8 cellular contexts compared by ENCODE assay signal in the genomic region with DNA sequence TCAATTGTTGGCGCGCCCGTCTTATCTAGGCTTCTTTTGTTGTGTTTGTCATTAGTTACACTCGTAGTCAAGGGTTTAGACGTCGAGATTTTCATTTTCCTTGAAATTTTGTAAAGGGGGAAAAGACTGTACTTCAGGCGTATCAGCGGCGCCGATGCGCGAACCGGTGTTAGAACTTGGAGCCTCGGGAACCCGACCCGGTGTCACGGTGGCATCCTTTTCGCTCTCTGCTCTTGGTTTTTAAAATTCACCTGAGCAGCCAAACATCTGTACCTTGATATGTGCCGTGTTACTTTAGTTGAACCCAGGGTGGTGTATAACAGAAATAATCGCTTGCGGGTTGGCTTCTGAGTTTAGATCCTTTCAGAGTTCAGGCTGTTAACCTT. TPM values are rescaled to one million over a fixed set of nuclear protein-coding genes. Genes with fewer than 3 reads are reported as not detected.
DNase-seq lines count a peak whose midpoint lies in the region; ATAC-seq and TF ChIP-seq lines count a peak whose summit lies in the region.

No MANE protein-coding gene starts in this region.

- ATAC-seq in mucosa of descending colon (no peak), HG03439 (IDR thresholded peaks at IDR 0.05; ENCODE audit: unreplicated experiment) (no peak)

- no peak for TF ChIP-seq CTCF in AG04450 (IDR thresholded peaks at IDR 0.05; ENCODE audit: low read depth, low read length)
- no peak for TF ChIP-seq CTCF in MCF 10A (IDR thresholded peaks at IDR 0.05; ENCODE audit: unreplicated experiment)
- no peak for TF ChIP-seq CTCF in mucosa of descending colon (IDR thresholded peaks at IDR 0.05)

- H3K36me3 Mint-ChIP-seq in MCF 10A (ENCODE audit: insufficient read depth, unreplicated experiment), result peaks cover 25% of the 10 kb centered on the region

- H3K4me3 ChIP-seq in AG04450 (ENCODE audit: low read depth, low read length) (peak overlapping the region; percentile 83), mucosa of descending colon (peak overlapping the region; percentile 97)
- H3K4me3 ChIP-seq in Jurkat, Clone E6-1 (ENCODE audit: low read length), result peak overlapping the region; percentile 78

- intact Hi-C loops in MCF 10A (cut with micrococcal nuclease) (no loop called here), mucosa of descending colon (cut with DNase I, micrococcal nuclease) (no loop called here)

- H3K27ac Mint-ChIP-seq in MCF 10A (ENCODE audit: low read depth, unreplicated experiment), result peak overlapping the region; percentile 88

- no peak overlapping the region for H3K27ac ChIP-seq in AG04450 (ENCODE audit: low read depth, low read length)

- H3K4me1 ChIP-seq in mucosa of descending colon (ENCODE audit: low read depth), result peaks cover 15% of the 10 kb centered on the region

- no peaks in the 10 kb centered on the region for H3K27me3 ChIP-seq in AG04450 (ENCODE audit: control insufficient read depth, insufficient read depth, low read length)

- DNase-seq in AG04450 (ENCODE audit: low read depth, low spot score), result no peak
- DNase-seq in Jurkat, Clone E6-1 (ENCODE audit: low read depth, low spot score), result no peak
- DNase-seq in MCF 10A (ENCODE audit: unreplicated experiment), result peak; percentile 16
- DNase-seq in mucosa of descending colon, result no peak
- DNase-seq in HuH-7.5 (ENCODE audit: low spot score), result no peak
- DNase-seq in DMS153 (lab: John Stamatoyannopoulos, UW), result no peak
- DNase-seq in NCI-H2227 treated with DMSO at 0.1 percent for 48 hours (lab: John Stamatoyannopoulos, UW), result no peak

- peak overlapping the region; percentile 81 for H3K4me3 Mint-ChIP-seq in MCF 10A (ENCODE audit: unreplicated experiment)

- no TSS peak for BruUV-seq in MCF 10A (replicated peaks; lab: Mats Ljungman, UMichigan)

- POLR2A ChIA-PET in AG04450 (lab: Yijun Ruan, JAX) (interaction anchor here (0.6 kb wide), 1 partner anchor 21 kb away, joined by 3 read pairs; no protein-coding TSS in a partner anchor), MCF 10A (lab: Yijun Ruan, JAX) (interaction anchor here (0.6 to 3.9 kb wide), 12 partner anchors 10 to 473 kb away, joined by 3 to 27 read pairs (median 3); partner anchors contain the start of genes NPC1 and RIOK3)

- CTCF ChIA-PET in AG04450 (lab: Charles Lee) (interaction anchor here (0.6 kb wide), 1 partner anchor 129 kb away, joined by 3 read pairs; no protein-coding TSS in a partner anchor), MCF 10A (lab: Yijun Ruan, JAX) (interaction anchor here (0.7 to 3.2 kb wide), 3 partner anchors 12 to 47 kb away, joined by 3 to 25 read pairs (median 3); no protein-coding TSS in a partner anchor)

- no peaks in the 10 kb centered on the region for H3K9me3 Mint-ChIP-seq in MCF 10A (ENCODE audit: unreplicated experiment)

- peaks cover 12% of the 10 kb centered on the region for H3K4me1 Mint-ChIP-seq in MCF 10A (ENCODE audit: insufficient read depth, unreplicated experiment)

- H3K36me3 ChIP-seq in mucosa of descending colon (ENCODE audit: low read depth), result no peaks in the 10 kb centered on the region

- no peaks in the 10 kb centered on the region for H3K27me3 Mint-ChIP-seq in MCF 10A (ENCODE audit: insufficient read depth, unreplicated experiment)

- no peaks in the 10 kb centered on the region for H3K9me3 ChIP-seq in AG04450 (ENCODE audit: control insufficient read depth, insufficient read depth, low read length)
- H3K9me3 ChIP-seq in mucosa of descending colon, result no peaks in the 10 kb centered on the region

RNA-seq across cellular contexts. Expression of gene RMC1, which starts 0.6 kb away (rescaled TPM):
- polyA plus RNA-seq in AG04450 (2011; rRNA removed), result 16.3 and 18.1 TPM in 2 replicates
- polyA minus RNA-seq in AG04450 (2011; rRNA and poly(A)+ RNA removed), result 11.4 and 18.6 TPM in 2 replicates
- polyA plus RNA-seq in Jurkat, Clone E6-1 (2012; ENCODE audit: insufficient read depth, insufficient read length), result 48.9 TPM
- total RNA-seq in MCF 10A (2022) (24.7 and 28.0 TPM in 2 replicates), mucosa of descending colon (10 to 100 TPM; 30.4 to 33.5 (median 30.5) TPM)

RNA-seq across cellular contexts. Expression of gene RIOK3, which starts 50.9 kb away (rescaled TPM):
- 36.2 and 48.2 TPM in 2 replicates for polyA plus RNA-seq in AG04450 (2011; rRNA removed)
- 26.5 and 39.0 TPM in 2 replicates for polyA minus RNA-seq in AG04450 (2011; rRNA and poly(A)+ RNA removed)
- 20.6 TPM for polyA plus RNA-seq in Jurkat, Clone E6-1 (2012; ENCODE audit: insufficient read depth, insufficient read length)
- total RNA-seq in MCF 10A (2022), result 96.7 and 97.1 TPM in 2 replicates
- total RNA-seq in mucosa of descending colon, result 100 to 1,000 TPM in 2 of 3 donors, 10 to 100 TPM in 1; 96.3 to 176 (median 171) TPM
